ENCODE assay signal across 27 cellular contexts in genomic region chr7:147145194-147145593, GRCh38.
A peak's percentile ranks its signal among the peaks of the same experiment; 100 is the strongest.
DNase-seq lines count a peak whose midpoint lies in the region; ATAC-seq, FAIRE-seq and TF ChIP-seq lines count a peak whose summit lies in the region.
"Had no signal": no experiment of that assay in that cellular context is flagged by ENCODE, and none has a peak within 500 bp of the region (broad histone marks: within the 10 kb centered on the region; RNA-seq: fewer than 3 reads in every experiment).

No MANE protein-coding gene starts in this region.

- CTCF ChIA-PET in H1 (lab: Charles Lee; ENCODE audit: partially characterized antibody), result interaction anchor here (0.5 kb wide), 1 partner anchor 452 kb away, joined by 3 read pairs; no protein-coding TSS in a partner anchor

- H3K9ac ChIP-seq in H1 (replicated peaks in 1 of 4; ENCODE audit: extremely low read depth in 1 of 4, low read depth in 3 of 4, low read length in 3 of 4) (no peak overlapping the region), neural progenitor cell (no peak overlapping the region)
- H3K9ac ChIP-seq: GM23248 had no signal

- H2BK5ac ChIP-seq in H1 (ENCODE audit: low read depth, low read length), result no peak overlapping the region

- no peak overlapping the region for H2BK15ac ChIP-seq in H1 (ENCODE audit: low read length)

- H3K9me3 ChIP-seq in H1 (ENCODE audit: insufficient read depth in 2 of 2, low read depth in 1 of 2, low read length in 1 of 2) (no peaks in the 10 kb centered on the region; a peak in 1 of 4 replicates), neural progenitor cell (ENCODE audit: low read depth) (no peaks in the 10 kb centered on the region), thyroid gland (no peaks in the 10 kb centered on the region)
- H3K9me3 ChIP-seq: MG63, SJCRH30 had no signal

- H3K23me2 ChIP-seq in H1 (ENCODE audit: low read depth, low read length), result no peaks in the 10 kb centered on the region

- H3K18ac ChIP-seq in H1 (ENCODE audit: extremely low read depth, low read length), result no peak overlapping the region

- H2AK5ac ChIP-seq in H1 (ENCODE audit: low read depth, low read length), result no peak overlapping the region

- no peak overlapping the region for H4K91ac ChIP-seq in H1 (replicated peaks; ENCODE audit: insufficient read length, low read length)

- no peak overlapping the region for H2BK20ac ChIP-seq in H1 (ENCODE audit: low read length)

- H4K5ac ChIP-seq in H1 (ENCODE audit: insufficient read length, low read depth, low read length), result no peak overlapping the region

- no peak for TF ChIP-seq RAD21 in H1 (IDR thresholded peaks at IDR 0.05 in 1 of 2, conservative IDR thresholded peaks at IDR 0.05 in 1 of 2; ENCODE audit: low read depth in 2 of 2, low read length in 2 of 2)

- no peaks in the 10 kb centered on the region for H3K36me3 Mint-ChIP-seq in neural progenitor cell

- H3K56ac ChIP-seq in H1 (replicated peaks; ENCODE audit: insufficient read length, low read depth, low read length), result no peak overlapping the region

- H4K20me1 ChIP-seq in H1 (replicated peaks in 1 of 2; ENCODE audit: control insufficient read depth in 1 of 2, insufficient read depth in 2 of 2, low read length in 2 of 2) (no peaks in the 10 kb centered on the region), neural progenitor cell (ENCODE audit: low read depth) (no peaks in the 10 kb centered on the region)

- H3K27ac Mint-ChIP-seq in neural progenitor cell, result no peak overlapping the region

- no peak for ATAC-seq in GM18867 (IDR thresholded peaks at IDR 0.05; ENCODE audit: unreplicated experiment)
- ATAC-seq: HCT116, Right ventricle myocardium inferior, SK-N-SH treated with all-trans-retinoic acid at 6 μM for 48 hours had no signal

- TF ChIP-seq POLR2A in H1 (IDR thresholded peaks at IDR 0.05; ENCODE audit: control extremely low read depth in 1 of 2, low read depth in 2 of 2, low read length in 2 of 2) (no peak), thyroid gland (IDR thresholded peaks at IDR 0.05) (no peak)

- TF ChIP-seq EP300 in H1 (IDR thresholded peaks at IDR 0.05; ENCODE audit: borderline replicate concordance in 1 of 2, low read depth in 2 of 2, low read length in 2 of 2), result no peak

- no peak overlapping the region for H4K8ac ChIP-seq in H1 (ENCODE audit: extremely low read depth, insufficient read depth, low read length)

- no peak overlapping the region for H3K14ac ChIP-seq in H1 (ENCODE audit: insufficient read length)

- no peak overlapping the region for H2BK12ac ChIP-seq in H1 (ENCODE audit: low read depth, low read length)

- H3K4ac ChIP-seq in H1 (replicated peaks; ENCODE audit: insufficient read length, low read depth, low read length), result no peak overlapping the region

- H3K27ac ChIP-seq in H1 (ENCODE audit: low read depth, low read length) (no peak overlapping the region), neural progenitor cell (no peak overlapping the region), caudate nucleus (ENCODE audit: low read depth, low read length) (no peak overlapping the region), thyroid gland (no peak overlapping the region)
- H3K27ac ChIP-seq: GM23248, PC-9, SJCRH30 had no signal

- no peak overlapping the region for H3K23ac ChIP-seq in H1 (ENCODE audit: insufficient read length)

- no peaks in the 10 kb centered on the region for H3K9me3 Mint-ChIP-seq in neural progenitor cell

- TF ChIP-seq CTCF in H1 (IDR thresholded peaks at IDR 0.05; ENCODE audit: control extremely low read depth in 1 of 3, insufficient read depth in 1 of 3, low read depth in 1 of 3, low read length in 3 of 3) (no peak), neural progenitor cell (IDR thresholded peaks at IDR 0.05) (no peak), thyroid gland (IDR thresholded peaks at IDR 0.05) (no peak)

- H3F3A ChIP-seq in neural progenitor cell (ENCODE audit: low read depth), result no peaks in the 10 kb centered on the region

- H3K4me3 ChIP-seq in H1 (ENCODE audit: extremely low read depth in 1 of 4, insufficient read depth in 2 of 4, low read depth in 3 of 4, low read length in 4 of 4), result no peak overlapping the region
- no peak overlapping the region for H3K4me3 ChIP-seq in neural progenitor cell
- H3K4me3 ChIP-seq in thyroid gland (replicated peaks in 1 of 3), result no peak overlapping the region
- H3K4me3 ChIP-seq: GM23248, MG63, PC-9, SJCRH30 had no signal

- H3K79me1 ChIP-seq in H1 (ENCODE audit: low read depth, low read length), result no peaks in the 10 kb centered on the region

- H3K36me3 ChIP-seq in H1 (ENCODE audit: control insufficient read depth in 2 of 4, insufficient read depth in 4 of 4, low read length in 3 of 4) (no peaks in the 10 kb centered on the region), neural progenitor cell (no peaks in the 10 kb centered on the region), thyroid gland (no peaks in the 10 kb centered on the region)
- H3K36me3 ChIP-seq: MG63, SJCRH30 had no signal

- FAIRE-seq in H1 (lab: Jason Lieb, UNC), result peak; percentile 19
- FAIRE-seq: HTR-8/SVneo had no signal

- H3K27me3 Mint-ChIP-seq in neural progenitor cell (ENCODE audit: insufficient read depth, low read depth), result peaks cover 2% of the 10 kb centered on the region

- H3K4me1 Mint-ChIP-seq in neural progenitor cell, result no peaks in the 10 kb centered on the region

- intact Hi-C loops in thyroid gland (cut with DNase I), result no loop called here

- no peak overlapping the region for H2BK120ac ChIP-seq in H1 (replicated peaks; ENCODE audit: low read depth, low read length)

- H2AFZ ChIP-seq in H1 (ENCODE audit: low read length) (no peak overlapping the region), neural progenitor cell (replicated peaks) (no peak overlapping the region)
- H2AFZ ChIP-seq: GM23248, PC-9 had no signal

- WGBS in H1 (ENCODE audit: extremely low coverage in 1 of 2, insufficient coverage in 1 of 2, insufficient read length in 1 of 2, insufficient replicate concordance in 2 of 2, low coverage in 1 of 2, low lambda C conversion rate in 2 of 2, missing lambda C conversion rate in 1 of 2), 2 experiments, result 45% methylated on average over 2 of the region's 2 CpGs; no CpG with 5 or more reads in 1 of the 2 experiments
- 28 to 41% methylated on average over 2 of the region's 2 CpGs for WGBS in thyroid gland, 2 donors

- POLR2A ChIA-PET in H1 (lab: Charles Lee; ENCODE audit: partially characterized antibody), result no interaction called here

- DNase-seq in ELF-1 (ENCODE audit: low read depth, low spot score), result peak; percentile 6
- peak; percentile 47 for DNase-seq in NCI-H146 treated with DMSO at 0.1 percent for 48 hours (lab: John Stamatoyannopoulos, UW; ENCODE audit: unreplicated experiment)
- DNase-seq in H1 (ENCODE audit: low read depth in 1 of 2, low spot score in 2 of 2), result no peak
- no peak for DNase-seq in neural progenitor cell (ENCODE audit: low spot score)
- no peak for DNase-seq in effector CD4-positive, alpha-beta T cell
- DNase-seq in caudate nucleus (lab: John Stamatoyannopoulos, UW), result no peak
- no peak for DNase-seq in thyroid gland
- DNase-seq: DMS153, DND-41, GM23248, IMR-90, KG1, MG63, NCI-H1105 treated with DMSO at 0.1 percent for 48 hours, NCI-H1694, NCI-H2029 treated with DMSO at 0.1 percent for 48 hours, NCI-H2171, NCI-H226, NCI-H510A, NCI-H774, PC-9, SJCRH30 had no signal

- no peak overlapping the region for H3K4me3 Mint-ChIP-seq in neural progenitor cell

- peak overlapping the region; percentile 4 to 36; a peak in 1 of 4 replicates for H3K4me2 ChIP-seq in H1 (ENCODE audit: insufficient read depth in 1 of 2, low read depth in 2 of 2, low read length in 2 of 2)
- peak overlapping the region; percentile 16 for H3K4me2 ChIP-seq in neural progenitor cell
- H3K4me2 ChIP-seq: PC-9 had no signal

- H3K79me2 ChIP-seq in H1 (ENCODE audit: control insufficient read depth in 1 of 2, insufficient read depth in 2 of 2, low read length in 2 of 2), result no peaks in the 10 kb centered on the region
- H3K79me2 ChIP-seq in neural progenitor cell (ENCODE audit: low read depth), result no peaks in the 10 kb centered on the region

- H3K27me3 ChIP-seq in H1 (replicated peaks in 1 of 4; ENCODE audit: control insufficient read depth in 3 of 4, extremely low read depth in 1 of 4, insufficient read depth in 3 of 4, low read length in 3 of 4), result no peaks in the 10 kb centered on the region
- H3K27me3 ChIP-seq in neural progenitor cell, result no peaks in the 10 kb centered on the region
- H3K27me3 ChIP-seq in thyroid gland, result no peaks in the 10 kb centered on the region
- H3K27me3 ChIP-seq: MG63, SJCRH30 had no signal

- H3K4me1 ChIP-seq in H1 (replicated peaks in 1 of 4; ENCODE audit: control insufficient read depth in 3 of 4, insufficient read depth in 4 of 4, low read length in 3 of 4) (peaks cover 0 to 6% (median 3%) of the 10 kb centered on the region in 4 experiments; a peak in 2 of 7 replicates), neural progenitor cell (peaks cover 6% of the 10 kb centered on the region), thyroid gland (no peaks in the 10 kb centered on the region)
- H3K4me1 ChIP-seq: SJCRH30 had no signal

TF ChIP-seq in H1, 55 proteins besides CTCF, POLR2A, EP300 and RAD21:
- TF ChIP-seq CEBPB (IDR thresholded peaks at IDR 0.05; ENCODE audit: low read depth, low read length) (peak; percentile 85), TCF12 (IDR thresholded peaks at IDR 0.05; ENCODE audit: low read depth, low read length) (0 out of 2 replicates have a peak, but pooled peaks have one; percentile 33), CHD1 (IDR thresholded peaks at IDR 0.05; ENCODE audit: low read depth, low read length) (no peak)

Comparison
In these comparisons a context has a peak if more than half of its experiments do, and no peak if none do; other contexts are left out.
1. DNase-seq: peak in ELF-1 (single experiment) and NCI-H146 treated with DMSO at 0.1 percent for 48 hours (single experiment); none in H1 (0 of 2), neural progenitor cell (single experiment), effector CD4-positive, alpha-beta T cell (single experiment), caudate nucleus (0 of 61) and thyroid gland (0 of 2).